In the genomic region with DNA sequence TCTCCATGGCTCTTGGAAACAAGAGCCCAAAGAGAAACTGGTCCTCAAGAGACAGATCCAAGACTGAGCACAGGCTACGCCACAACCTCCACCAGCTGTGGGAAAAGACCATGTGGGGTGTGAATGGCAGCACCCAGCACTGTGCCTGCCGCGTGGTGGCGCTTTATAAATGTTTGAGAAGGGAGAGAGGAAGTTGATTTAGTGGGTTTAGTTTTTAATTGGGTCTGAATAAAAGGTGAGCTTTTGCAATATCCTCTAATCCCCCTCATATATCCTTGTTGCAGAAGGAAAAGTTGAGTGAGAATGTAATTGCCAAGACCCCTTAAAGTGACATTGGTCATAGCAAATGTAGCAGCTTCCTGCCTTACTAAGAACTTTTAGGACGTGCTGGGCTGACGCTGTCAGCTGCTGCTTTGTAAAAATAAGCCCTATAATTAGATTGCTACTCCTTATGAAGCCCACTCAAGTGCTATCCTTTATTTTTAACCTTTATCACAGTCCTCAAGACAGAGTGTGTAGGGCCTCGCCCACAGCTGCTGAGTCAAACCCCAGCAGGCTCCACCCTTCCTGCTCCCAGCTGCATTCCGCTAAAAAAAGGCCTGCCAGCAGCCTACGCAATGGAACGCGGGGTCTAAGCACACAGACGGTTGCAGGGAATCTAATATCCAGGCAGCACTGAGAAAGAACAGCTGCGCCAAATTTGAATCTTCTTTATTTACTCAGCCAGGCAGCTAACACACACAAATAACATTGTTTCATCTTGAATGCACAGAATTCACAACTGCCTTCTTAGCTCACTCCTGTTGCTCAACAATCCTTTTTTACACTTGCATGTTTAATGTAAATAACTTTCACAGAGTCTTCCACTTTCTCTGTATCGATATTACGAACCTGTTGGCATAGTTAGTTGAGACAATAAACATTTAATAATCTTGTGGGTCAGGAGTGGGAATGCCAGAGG, we compare ENCODE assay signal across 8 cellular contexts. TPM values are rescaled to one million over a fixed set of nuclear protein-coding genes. Genes with fewer than 3 reads are reported as not detected.
A peak's percentile ranks its signal among the peaks of the same experiment; 100 is the strongest.
DNase-seq lines count a peak whose midpoint lies in the region; ATAC-seq lines count a peak whose summit lies in the region.

No MANE protein-coding gene starts in this region.

- H3K9me3 Mint-ChIP-seq in activated CD4-positive, alpha-beta memory T cell treated with anti-CD3 and anti-CD28 coated beads, Interleukin-2, amount 10 ng/mL, durations not matched to agents 7 days and 5 days: no peaks in the 10 kb centered on the region
- no peaks in the 10 kb centered on the region for H3K9me3 Mint-ChIP-seq in effector memory CD8-positive, alpha-beta T cell

- DNase-seq in NCI-H2029 treated with DMSO at 0.1 percent for 48 hours (lab: John Stamatoyannopoulos, UW) (peak; percentile 1), NCI-H2029 (lab: John Stamatoyannopoulos, UW) (no peak), NCI-H526 treated with DMSO at 0.1 percent for 48 hours (lab: John Stamatoyannopoulos, UW) (peak; percentile 98), mesenteric fat pad (ENCODE audit: low spot score) (peak; percentile 92)
- peak; percentile 71 for DNase-seq in activated CD4-positive, alpha-beta memory T cell treated with anti-CD3 and anti-CD28 coated beads, Interleukin-2, amount 10 ng/mL, durations not matched to agents 7 days and 5 days
- peak; percentile 51 to 70 (median 61) for DNase-seq in effector memory CD8-positive, alpha-beta T cell
- DNase-seq in stimulated activated CD8-positive, alpha-beta memory T cell treated with anti-CD3 and anti-CD28 coated beads, Interleukin-12 subunit alpha, Interleukin-12 subunit beta, amount 100 ng/mL, for 4 hours (ENCODE audit: low read depth): peak; percentile 21

- no peaks in the 10 kb centered on the region for H3K27me3 Mint-ChIP-seq in activated CD4-positive, alpha-beta memory T cell treated with anti-CD3 and anti-CD28 coated beads, Interleukin-2, amount 10 ng/mL, durations not matched to agents 7 days and 5 days
- H3K27me3 Mint-ChIP-seq in effector memory CD8-positive, alpha-beta T cell: no peaks in the 10 kb centered on the region

- peak overlapping the region; percentile 36 for H3K4me3 Mint-ChIP-seq in activated CD4-positive, alpha-beta memory T cell treated with anti-CD3 and anti-CD28 coated beads, Interleukin-2, amount 10 ng/mL, durations not matched to agents 7 days and 5 days
- H3K4me3 Mint-ChIP-seq in effector memory CD8-positive, alpha-beta T cell: peak overlapping the region; percentile 50 to 70

- H3K36me3 Mint-ChIP-seq in activated CD4-positive, alpha-beta memory T cell treated with anti-CD3 and anti-CD28 coated beads, Interleukin-2, amount 10 ng/mL, durations not matched to agents 7 days and 5 days (ENCODE audit: low read depth): no peaks in the 10 kb centered on the region
- peaks cover 5% of the 10 kb centered on the region for H3K36me3 Mint-ChIP-seq in effector memory CD8-positive, alpha-beta T cell (ENCODE audit: insufficient read depth)

- ATAC-seq in HG02981 (IDR thresholded peaks at IDR 0.05; ENCODE audit: unreplicated experiment): peak; percentile 65
- peak; percentile 80 for ATAC-seq in effector memory CD8-positive, alpha-beta T cell (replicated peaks)

- peak overlapping the region; percentile 84 for H3K27ac Mint-ChIP-seq in activated CD4-positive, alpha-beta memory T cell treated with anti-CD3 and anti-CD28 coated beads, Interleukin-2, amount 10 ng/mL, durations not matched to agents 7 days and 5 days
- H3K27ac Mint-ChIP-seq in effector memory CD8-positive, alpha-beta T cell: peak overlapping the region; percentile 21 to 49

- CTCF ChIA-PET in activated CD4-positive, alpha-beta memory T cell treated with anti-CD3 and anti-CD28 coated beads, Interleukin-2, amount 10 ng/mL, durations not matched to agents 7 days and 5 days (lab: Charles Lee): interaction anchor here (0.5 to 4.0 kb wide), 40 partner anchors 9 to 788 kb away, joined by 3 to 62 read pairs (median 4); a partner anchor contains a TSS

- POLR2A ChIA-PET in activated CD4-positive, alpha-beta memory T cell treated with anti-CD3 and anti-CD28 coated beads, Interleukin-2, amount 10 ng/mL, durations not matched to agents 7 days and 5 days (lab: Charles Lee): interaction anchor here (0.9 to 3.9 kb wide), 9 partner anchors 9 to 440 kb away, joined by 3 to 34 read pairs (median 5); a partner anchor contains a TSS

- H3K4me1 Mint-ChIP-seq in activated CD4-positive, alpha-beta memory T cell treated with anti-CD3 and anti-CD28 coated beads, Interleukin-2, amount 10 ng/mL, durations not matched to agents 7 days and 5 days: peaks cover 29% of the 10 kb centered on the region
- H3K4me1 Mint-ChIP-seq in effector memory CD8-positive, alpha-beta T cell (ENCODE audit: low read depth in 2 of 2): peaks cover 12 to 18% of the 10 kb centered on the region in 2 donors

RNA-seq across cellular contexts. Expression of a gene that starts 47.3 kb away (rescaled TPM):
- total RNA-seq in activated CD4-positive, alpha-beta memory T cell treated with anti-CD3 and anti-CD28 coated beads, Interleukin-2, amount 10 ng/mL, durations not matched to agents 7 days and 5 days: 100 to 1,000 TPM; 105 to 109 TPM
- total RNA-seq in mesenteric fat pad: 873 TPM
